In genomic region chr22:50469377-50470305, GRCh38 we compare ENCODE assay signal across 8 cellular contexts. TPM values are rescaled to one million over a fixed set of nuclear protein-coding genes. Genes with fewer than 3 reads are reported as not detected.
DNase-seq lines count a peak whose midpoint lies in the region; ATAC-seq, FAIRE-seq and TF ChIP-seq lines count a peak whose summit lies in the region.

No MANE protein-coding gene starts in this region.

- TF ChIP-seq CTCF in kidney (IDR thresholded peaks at IDR 0.05; ENCODE audit: borderline replicate concordance, extremely low read depth, insufficient read depth): no peak

- intact Hi-C loops in kidney (cut with DNase I): no loop called here

- H3K4me3 ChIP-seq in SJCRH30: no peak overlapping the region
- H3K4me3 ChIP-seq in kidney (ENCODE audit: low read length in 2 of 2): no peak overlapping the region

- H3K9ac ChIP-seq in kidney (ENCODE audit: low read length in 2 of 2): no peak overlapping the region

- peak; percentile 43 for ATAC-seq in GM19467 (IDR thresholded peaks at IDR 0.05; ENCODE audit: unreplicated experiment)

- H3K4me1 ChIP-seq in SJCRH30 (peaks cover 31% of the 10 kb centered on the region), kidney (ENCODE audit: control insufficient read depth in 1 of 2, insufficient read depth in 1 of 2, low read depth in 1 of 2, low read length in 2 of 2) (peaks cover 20 to 26% of the 10 kb centered on the region in 2 donors)

- DNase-seq in DMS 273 (lab: John Stamatoyannopoulos, UW; ENCODE audit: unreplicated experiment): peak; percentile 97
- peak; percentile 8 for DNase-seq in HS-27A (ENCODE audit: low read depth)
- peak; percentile 47 to 58 for DNase-seq in SJCRH30
- DNase-seq in activated naive CD4-positive, alpha-beta T cell (lab: John Stamatoyannopoulos, UW): peak; percentile 56 to 95 (median 74)
- DNase-seq in kidney: peak; percentile 93
- peak; percentile 87 to 98 for DNase-seq in stimulated activated CD8-positive, alpha-beta memory T cell treated with anti-CD3 and anti-CD28 coated beads, Interleukin-4, amount 100 ng/mL, for 4 hours (ENCODE audit: low read depth in 2 of 2, low spot score in 1 of 2)
- no peak for DNase-seq in Ammon's horn (ENCODE audit: low spot score)

- H3K27ac ChIP-seq in SJCRH30: no peak overlapping the region
- no peak overlapping the region for H3K27ac ChIP-seq in kidney (ENCODE audit: low read depth in 2 of 2, low read length in 2 of 2)

- no peak for FAIRE-seq in kidney (lab: Jason Lieb, UNC)

- H3K36me3 ChIP-seq in SJCRH30 (peaks cover 35% of the 10 kb centered on the region), kidney (ENCODE audit: control insufficient read depth in 1 of 2, insufficient read depth in 2 of 2, low read length in 2 of 2) (peaks cover 18 to 19% of the 10 kb centered on the region in 2 donors)

- no peaks in the 10 kb centered on the region for H3K27me3 ChIP-seq in SJCRH30

- H3K9me3 ChIP-seq in SJCRH30 (replicated peaks): no peaks in the 10 kb centered on the region
- H3K9me3 ChIP-seq in kidney (ENCODE audit: control insufficient read depth in 1 of 2, low read length in 2 of 2): no peaks in the 10 kb centered on the region

RNA-seq across cellular contexts. Expression of gene SBF1, which starts 5.2 kb away (rescaled TPM):
- total RNA-seq in SJCRH30 (2014; rRNA removed; shearing (Covaris generic)): 90.2 and 100 TPM in 2 replicates
- 73.9 TPM for total RNA-seq in kidney
- polyA plus RNA-seq in kidney (ENCODE audit: insufficient read depth, low read depth, low replicate concordance): 18.1 TPM

RNA-seq across cellular contexts. Expression of gene ADM2, which starts 11.7 kb away (rescaled TPM):
- not detected in 2 replicates for total RNA-seq in SJCRH30 (2014; rRNA removed; shearing (Covaris generic))
- total RNA-seq in kidney: 8.0 TPM
- 10.6 TPM for polyA plus RNA-seq in kidney (ENCODE audit: insufficient read depth, low read depth, low replicate concordance)

RNA-seq across cellular contexts. Expression of gene MIOX, which starts 17.0 kb away (rescaled TPM):
- not detected in 2 replicates for total RNA-seq in SJCRH30 (2014; rRNA removed; shearing (Covaris generic))
- total RNA-seq in kidney: 3.5 TPM
- polyA plus RNA-seq in kidney (ENCODE audit: insufficient read depth, low read depth, low replicate concordance): 455 TPM

RNA-seq across cellular contexts. Expression of gene LMF2, which starts 37.9 kb away (rescaled TPM):
- total RNA-seq in SJCRH30 (2014; rRNA removed; shearing (Covaris generic)): 39.2 and 48.8 TPM in 2 replicates
- total RNA-seq in kidney: 77.9 TPM
- 41.7 TPM for polyA plus RNA-seq in kidney (ENCODE audit: insufficient read depth, low read depth, low replicate concordance)

RNA-seq across cellular contexts. Expression of gene NCAPH2, which starts 38.4 kb away (rescaled TPM):
- total RNA-seq in SJCRH30 (2014; rRNA removed; shearing (Covaris generic)): 87.0 and 94.2 TPM in 2 replicates
- total RNA-seq in kidney: 41.5 TPM
- polyA plus RNA-seq in kidney (ENCODE audit: insufficient read depth, low read depth, low replicate concordance): 31.4 TPM
